1 cellular context compared by ENCODE assay signal in the genomic region with DNA sequence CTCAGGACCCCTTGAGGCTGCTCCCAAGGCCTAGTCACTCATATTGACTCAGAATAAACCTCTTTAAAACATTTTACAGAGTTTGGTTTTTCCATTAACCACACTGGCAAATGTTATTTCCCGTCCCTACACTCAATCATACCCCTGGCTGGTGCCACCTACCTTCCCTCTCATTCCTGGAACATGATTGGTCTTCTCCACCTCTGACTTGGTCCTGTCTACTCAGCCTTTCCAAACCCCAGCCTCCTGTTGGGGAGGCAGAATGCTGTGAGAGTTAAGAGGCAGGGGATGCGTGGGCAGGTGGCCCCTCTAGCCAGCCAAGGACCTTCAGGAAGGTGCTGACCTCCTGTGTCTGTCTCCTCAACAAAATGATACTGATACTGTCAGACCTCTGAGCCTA.
TF ChIP-seq lines count a peak whose summit lies in the region.

No MANE protein-coding gene starts in this region.

TF ChIP-seq in GM12878, 131 proteins besides CTCF, POLR2A, EP300 and RAD21:
- TF ChIP-seq, protein P1, sequence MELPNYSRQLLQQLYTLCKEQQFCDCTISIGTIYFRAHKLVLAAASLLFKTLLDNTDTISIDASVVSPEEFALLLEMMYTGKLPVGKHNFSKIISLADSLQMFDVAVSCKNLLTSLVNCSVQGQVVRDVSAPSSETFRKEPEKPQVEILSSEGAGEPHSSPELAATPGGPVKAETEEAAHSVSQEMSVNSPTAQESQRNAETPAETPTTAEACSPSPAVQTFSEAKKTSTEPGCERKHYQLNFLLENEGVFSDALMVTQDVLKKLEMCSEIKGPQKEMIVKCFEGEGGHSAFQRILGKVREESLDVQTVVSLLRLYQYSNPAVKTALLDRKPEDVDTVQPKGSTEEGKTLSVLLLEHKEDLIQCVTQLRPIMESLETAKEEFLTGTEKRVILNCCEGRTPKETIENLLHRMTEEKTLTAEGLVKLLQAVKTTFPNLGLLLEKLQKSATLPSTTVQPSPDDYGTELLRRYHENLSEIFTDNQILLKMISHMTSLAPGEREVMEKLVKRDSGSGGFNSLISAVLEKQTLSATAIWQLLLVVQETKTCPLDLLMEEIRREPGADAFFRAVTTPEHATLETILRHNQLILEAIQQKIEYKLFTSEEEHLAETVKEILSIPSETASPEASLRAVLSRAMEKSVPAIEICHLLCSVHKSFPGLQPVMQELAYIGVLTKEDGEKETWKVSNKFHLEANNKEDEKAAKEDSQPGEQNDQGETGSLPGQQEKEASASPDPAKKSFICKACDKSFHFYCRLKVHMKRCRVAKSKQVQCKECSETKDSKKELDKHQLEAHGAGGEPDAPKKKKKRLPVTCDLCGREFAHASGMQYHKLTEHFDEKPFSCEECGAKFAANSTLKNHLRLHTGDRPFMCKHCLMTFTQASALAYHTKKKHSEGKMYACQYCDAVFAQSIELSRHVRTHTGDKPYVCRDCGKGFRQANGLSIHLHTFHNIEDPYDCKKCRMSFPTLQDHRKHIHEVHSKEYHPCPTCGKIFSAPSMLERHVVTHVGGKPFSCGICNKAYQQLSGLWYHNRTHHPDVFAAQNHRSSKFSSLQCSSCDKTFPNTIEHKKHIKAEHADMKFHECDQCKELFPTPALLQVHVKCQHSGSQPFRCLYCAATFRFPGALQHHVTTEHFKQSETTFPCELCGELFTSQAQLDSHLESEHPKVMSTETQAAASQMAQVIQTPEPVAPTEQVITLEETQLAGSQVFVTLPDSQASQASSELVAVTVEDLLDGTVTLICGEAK (IDR thresholded peaks at IDR 0.05; ENCODE audit: borderline replicate concordance): no peak
- TF ChIP-seq, protein P2, sequence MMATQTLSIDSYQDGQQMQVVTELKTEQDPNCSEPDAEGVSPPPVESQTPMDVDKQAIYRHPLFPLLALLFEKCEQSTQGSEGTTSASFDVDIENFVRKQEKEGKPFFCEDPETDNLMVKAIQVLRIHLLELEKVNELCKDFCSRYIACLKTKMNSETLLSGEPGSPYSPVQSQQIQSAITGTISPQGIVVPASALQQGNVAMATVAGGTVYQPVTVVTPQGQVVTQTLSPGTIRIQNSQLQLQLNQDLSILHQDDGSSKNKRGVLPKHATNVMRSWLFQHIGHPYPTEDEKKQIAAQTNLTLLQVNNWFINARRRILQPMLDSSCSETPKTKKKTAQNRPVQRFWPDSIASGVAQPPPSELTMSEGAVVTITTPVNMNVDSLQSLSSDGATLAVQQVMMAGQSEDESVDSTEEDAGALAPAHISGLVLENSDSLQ (IDR thresholded peaks at IDR 0.05): no peak
- TF ChIP-seq CBFB (IDR thresholded peaks at IDR 0.05; ENCODE audit: low read depth): no peak
- TF ChIP-seq, protein P3, sequence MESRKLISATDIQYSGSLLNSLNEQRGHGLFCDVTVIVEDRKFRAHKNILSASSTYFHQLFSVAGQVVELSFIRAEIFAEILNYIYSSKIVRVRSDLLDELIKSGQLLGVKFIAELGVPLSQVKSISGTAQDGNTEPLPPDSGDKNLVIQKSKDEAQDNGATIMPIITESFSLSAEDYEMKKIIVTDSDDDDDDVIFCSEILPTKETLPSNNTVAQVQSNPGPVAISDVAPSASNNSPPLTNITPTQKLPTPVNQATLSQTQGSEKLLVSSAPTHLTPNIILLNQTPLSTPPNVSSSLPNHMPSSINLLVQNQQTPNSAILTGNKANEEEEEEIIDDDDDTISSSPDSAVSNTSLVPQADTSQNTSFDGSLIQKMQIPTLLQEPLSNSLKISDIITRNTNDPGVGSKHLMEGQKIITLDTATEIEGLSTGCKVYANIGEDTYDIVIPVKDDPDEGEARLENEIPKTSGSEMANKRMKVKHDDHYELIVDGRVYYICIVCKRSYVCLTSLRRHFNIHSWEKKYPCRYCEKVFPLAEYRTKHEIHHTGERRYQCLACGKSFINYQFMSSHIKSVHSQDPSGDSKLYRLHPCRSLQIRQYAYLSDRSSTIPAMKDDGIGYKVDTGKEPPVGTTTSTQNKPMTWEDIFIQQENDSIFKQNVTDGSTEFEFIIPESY (IDR thresholded peaks at IDR 0.05): no peak
- TF ChIP-seq POU2F2 (IDR thresholded peaks at IDR 0.05; ENCODE audit: borderline replicate concordance, low read depth, low read length): no peak
- no peak for TF ChIP-seq SREBF2 (IDR thresholded peaks at IDR 0.05; ENCODE audit: low read length)
- no peak for TF ChIP-seq SMARCA5 (IDR thresholded peaks at IDR 0.05)
- no peak for TF ChIP-seq RELA (IDR thresholded peaks at IDR 0.05; ENCODE audit: borderline replicate concordance, partially characterized antibody)
- no peak for TF ChIP-seq YBX1 (IDR thresholded peaks at IDR 0.05)
- TF ChIP-seq IRF4 (IDR thresholded peaks at IDR 0.05; ENCODE audit: low read depth, low read length): no peak
- no peak for TF ChIP-seq RBBP5 (conservative IDR thresholded peaks at IDR 0.05)
- TF ChIP-seq BRCA1 (IDR thresholded peaks at IDR 0.05; ENCODE audit: low read depth, low read length): no peak
TF ChIP-seq in GM12878: peak in this region for 0.
